ENCODE assay signal across 9 cellular contexts in genomic region chr9:135084881-135085760, GRCh38.
"Had no signal": no experiment of that assay in that cellular context is flagged by ENCODE, and none has a peak within 500 bp of the region (broad histone marks: within the 10 kb centered on the region; RNA-seq: fewer than 3 reads in every experiment).

No MANE protein-coding gene starts in this region.

- H3K36me3 ChIP-seq: colonic mucosa, left lung, upper lobe of right lung had no signal

- H3K9me3 ChIP-seq: colonic mucosa, left lung, upper lobe of right lung had no signal

- DNase-seq: activated CD4-positive, alpha-beta T cell treated with anti-CD3 and anti-CD28 coated beads, Interleukin-2, amount 50 U/mL, for 4 hours; activated gamma-delta T cell; central memory CD4-positive, alpha-beta T cell; stimulated activated naive CD4-positive, alpha-beta T cell; T1000 had no signal

- H3K4me3 ChIP-seq: colonic mucosa, upper lobe of right lung had no signal

- ATAC-seq: activated CD4-positive, CD25-positive, alpha-beta regulatory T cell treated with anti-CD3 and anti-CD28 coated beads, Interleukin-2, amount 50 U/mL, for 24 hours had no signal

- H3K27ac ChIP-seq: colonic mucosa, left lung, upper lobe of right lung had no signal
